In genomic region chr7:100944138-100944537, GRCh38 we compare ENCODE assay signal across 23 cellular contexts. TPM values are rescaled to one million over a fixed set of nuclear protein-coding genes. Genes with fewer than 3 reads are reported as not detected.
DNase-seq lines count a peak whose midpoint lies in the region; ATAC-seq, FAIRE-seq and TF ChIP-seq lines count a peak whose summit lies in the region.
"Had no signal": no experiment of that assay in that cellular context is flagged by ENCODE, and none has a peak within 500 bp of the region (broad histone marks: within the 10 kb centered on the region; RNA-seq: fewer than 3 reads in every experiment).

No MANE protein-coding gene starts in this region.

- TF ChIP-seq EP300 in K562 (IDR thresholded peaks at IDR 0.05; ENCODE audit: low read length), result no peak

- H3K4me3 Mint-ChIP-seq in GM23338, result no peak overlapping the region
- H3K4me3 Mint-ChIP-seq in neural progenitor cell, result no peak overlapping the region
- no peak overlapping the region for H3K4me3 Mint-ChIP-seq in stimulated activated effector memory CD8-positive, alpha-beta T cell treated with anti-CD3 and anti-CD28 coated beads, Interleukin-12 subunit alpha, Interleukin-12 subunit beta, amount 100 ng/mL, for 72 hours
- H3K4me3 Mint-ChIP-seq: CD4-positive, alpha-beta memory T cell had no signal

- DNase-seq in GM23338 (ENCODE audit: low spot score), result no peak
- no peak for DNase-seq in K562 (ENCODE audit: extremely low read depth in 1 of 4, low spot score in 3 of 4)
- DNase-seq in neural progenitor cell (ENCODE audit: low spot score), result no peak
- no peak for DNase-seq in vagina (ENCODE audit: extremely low spot score in 2 of 2)
- DNase-seq in stimulated activated effector memory CD8-positive, alpha-beta T cell treated with anti-CD3 and anti-CD28 coated beads, Interleukin-12 subunit alpha, Interleukin-12 subunit beta, amount 100 ng/mL, for 72 hours (ENCODE audit: low spot score in 2 of 2), result no peak
- DNase-seq in DMS79 (lab: John Stamatoyannopoulos, UW), result no peak
- DNase-seq: AML-193; CD4-positive, alpha-beta memory T cell; DMS153; DND-41; EL; GM23248 had no signal

- TF ChIP-seq CTCF in GM23338 (conservative IDR thresholded peaks at IDR 0.05; ENCODE audit: low read depth in 2 of 2), result no peak
- no peak for TF ChIP-seq CTCF in K562 (IDR thresholded peaks at IDR 0.05 in 2 of 3, conservative IDR thresholded peaks at IDR 0.05 in 1 of 3; ENCODE audit: insufficient read depth in 2 of 3, low read depth in 1 of 3, low read length in 3 of 3)
- no peak for TF ChIP-seq CTCF in neural progenitor cell (IDR thresholded peaks at IDR 0.05)
- no peak for TF ChIP-seq CTCF in vagina (IDR thresholded peaks at IDR 0.05)

- CTCF ChIA-PET in K562 (lab: Yijun Ruan, JAX; ENCODE audit: low intra/inter-chr PET ratio), result no interaction called here

- no peak for TF ChIP-seq RAD21 in K562 (CRISPR knock-in tag; conservative IDR thresholded peaks at IDR 0.05 in 1 of 2, IDR thresholded peaks at IDR 0.05 in 1 of 2)

- H3K9me3 ChIP-seq in HUES48 (ENCODE audit: control insufficient read depth, insufficient read depth, low read length), result no peaks in the 10 kb centered on the region
- peaks cover 2% of the 10 kb centered on the region; the same call in 1 of the 2 replicates for H3K9me3 ChIP-seq in K562 (replicated peaks; ENCODE audit: control insufficient read depth, insufficient read depth, low read depth, low read length)
- no peaks in the 10 kb centered on the region for H3K9me3 ChIP-seq in neural progenitor cell (ENCODE audit: low read depth)
- H3K9me3 ChIP-seq in vagina, result no peaks in the 10 kb centered on the region
- H3K9me3 ChIP-seq: HAP-1 had no signal

- no peak for FAIRE-seq in K562 (lab: Jason Lieb, UNC)
- FAIRE-seq: A204.1, GM12878 had no signal

- no peak overlapping the region for H3K4me2 ChIP-seq in GM23338
- no peak overlapping the region for H3K4me2 ChIP-seq in K562 (ENCODE audit: insufficient read depth, low read length)
- H3K4me2 ChIP-seq in neural progenitor cell, result no peak overlapping the region
- H3K4me2 ChIP-seq: KMS-11 had no signal

- POLR2A ChIA-PET in K562 (lab: Yijun Ruan, JAX), result interaction anchor here (0.6 to 0.7 kb wide), 3 partner anchors 9 to 122 kb away, joined by 3 read pairs; no protein-coding TSS in a partner anchor

- in situ Hi-C loops in K562 (cut with MboI), result no loop called here

- H3K4me1 Mint-ChIP-seq in GM23338, result peaks cover 23% of the 10 kb centered on the region
- peaks cover 5% of the 10 kb centered on the region for H3K4me1 Mint-ChIP-seq in neural progenitor cell
- no peaks in the 10 kb centered on the region for H3K4me1 Mint-ChIP-seq in stimulated activated effector memory CD8-positive, alpha-beta T cell treated with anti-CD3 and anti-CD28 coated beads, Interleukin-12 subunit alpha, Interleukin-12 subunit beta, amount 100 ng/mL, for 72 hours
- H3K4me1 Mint-ChIP-seq: CD14-positive monocyte had no signal

- no peaks in the 10 kb centered on the region for H3K9me2 ChIP-seq in GM23338 (ENCODE audit: insufficient read depth)

- H3K4me1 ChIP-seq in GM23338 (ENCODE audit: insufficient read depth) (peaks cover 20% of the 10 kb centered on the region), HUES48 (ENCODE audit: control insufficient read depth, insufficient read depth, low read length) (peaks cover 16% of the 10 kb centered on the region), K562 (replicated peaks in 1 of 2; ENCODE audit: control insufficient read depth in 2 of 2, insufficient read depth in 2 of 2, low read length in 2 of 2) (peaks cover 0 to 6% of the 10 kb centered on the region in 2 experiments; a peak in 2 of 5 replicates), neural progenitor cell (peaks cover 8% of the 10 kb centered on the region), vagina (peaks cover 9% of the 10 kb centered on the region)
- H3K4me1 ChIP-seq: HAP-1 had no signal

- TF ChIP-seq POLR2A in K562 (conservative IDR thresholded peaks at IDR 0.05) (no peak), vagina (IDR thresholded peaks at IDR 0.05) (no peak)

- H3K9ac ChIP-seq in HUES48 (ENCODE audit: low read depth, low read length) (no peak overlapping the region), K562 (ENCODE audit: insufficient read depth in 1 of 2, low read depth in 2 of 2, low read length in 2 of 2) (no peak overlapping the region), neural progenitor cell (no peak overlapping the region)
- H3K9ac ChIP-seq: GM23248, KMS-11 had no signal

- H3K9me3 Mint-ChIP-seq in GM23338 (peaks cover 25% of the 10 kb centered on the region), neural progenitor cell (peaks cover 13% of the 10 kb centered on the region)
- H3K9me3 Mint-ChIP-seq in stimulated activated effector memory CD8-positive, alpha-beta T cell treated with anti-CD3 and anti-CD28 coated beads, Interleukin-12 subunit alpha, Interleukin-12 subunit beta, amount 100 ng/mL, for 72 hours, result no peaks in the 10 kb centered on the region

- H3K27ac Mint-ChIP-seq in GM23338 (0 out of 2 replicates have a peak overlapping the region, but pooled peaks have one; percentile 70), neural progenitor cell (peak overlapping the region; percentile 44)
- H3K27ac Mint-ChIP-seq in stimulated activated effector memory CD8-positive, alpha-beta T cell treated with anti-CD3 and anti-CD28 coated beads, Interleukin-12 subunit alpha, Interleukin-12 subunit beta, amount 100 ng/mL, for 72 hours, result no peak overlapping the region
- H3K27ac Mint-ChIP-seq: CD14-positive monocyte had no signal

- H3K27ac ChIP-seq in GM23338 (ENCODE audit: low read depth), result peak overlapping the region; percentile 32; the same call in 1 of the 2 replicates
- peak overlapping the region; percentile 60 for H3K27ac ChIP-seq in HUES48 (ENCODE audit: low read depth, low read length)
- H3K27ac ChIP-seq in K562 (ENCODE audit: extremely low read depth, low read depth, low read length), result no peak overlapping the region
- H3K27ac ChIP-seq in neural progenitor cell, result no peak overlapping the region
- no peak overlapping the region for H3K27ac ChIP-seq in vagina
- H3K27ac ChIP-seq: GM23248, HL-60, KMS-11 had no signal

- H3K27me3 Mint-ChIP-seq in GM23338 (ENCODE audit: insufficient read depth, low read depth, poor library complexity), result peaks cover 12% of the 10 kb centered on the region
- peaks cover 10% of the 10 kb centered on the region for H3K27me3 Mint-ChIP-seq in neural progenitor cell (ENCODE audit: insufficient read depth, low read depth)

- peaks cover 16% of the 10 kb centered on the region for H3K36me3 Mint-ChIP-seq in GM23338 (ENCODE audit: low read depth)
- no peaks in the 10 kb centered on the region for H3K36me3 Mint-ChIP-seq in neural progenitor cell
- no peaks in the 10 kb centered on the region for H3K36me3 Mint-ChIP-seq in stimulated activated effector memory CD8-positive, alpha-beta T cell treated with anti-CD3 and anti-CD28 coated beads, Interleukin-12 subunit alpha, Interleukin-12 subunit beta, amount 100 ng/mL, for 72 hours
- H3K36me3 Mint-ChIP-seq: CD14-positive monocyte had no signal

- no peaks in the 10 kb centered on the region for H4K20me1 ChIP-seq in GM23338 (replicated peaks; ENCODE audit: insufficient read depth)
- H4K20me1 ChIP-seq in K562 (replicated peaks; ENCODE audit: control insufficient read depth, insufficient read depth, low read length), result 0 out of 2 replicates have a peak, but pooled peaks cover 2% of the 10 kb centered on the region
- no peaks in the 10 kb centered on the region for H4K20me1 ChIP-seq in neural progenitor cell (ENCODE audit: low read depth)

- intact Hi-C loops in K562 (cut with micrococcal nuclease) (no loop called here), vagina (cut with DNase I) (no loop called here)

- H3K79me2 ChIP-seq in GM23338 (replicated peaks; ENCODE audit: insufficient read depth), result no peaks in the 10 kb centered on the region
- no peaks in the 10 kb centered on the region for H3K79me2 ChIP-seq in K562 (ENCODE audit: control insufficient read depth, insufficient read depth, low read length)
- H3K79me2 ChIP-seq in neural progenitor cell (ENCODE audit: low read depth), result no peaks in the 10 kb centered on the region

- 0 out of 2 replicates have a peak, but pooled peaks cover 4% of the 10 kb centered on the region for H3F3A ChIP-seq in GM23338 (replicated peaks; ENCODE audit: low read depth)
- peaks cover under 1% of the 10 kb centered on the region for H3F3A ChIP-seq in neural progenitor cell (ENCODE audit: low read depth)

- no TSS peak for BruUV-seq in K562 (replicated peaks; lab: Mats Ljungman, UMichigan)

- no peak for ATAC-seq in GM23338
- no peak for ATAC-seq in K562
- no peak for ATAC-seq in stimulated activated effector memory CD8-positive, alpha-beta T cell treated with anti-CD3 and anti-CD28 coated beads, Interleukin-12 subunit alpha, Interleukin-12 subunit beta, amount 100 ng/mL, for 72 hours
- ATAC-seq: GM12878 had no signal

- H3K36me3 ChIP-seq in GM23338 (ENCODE audit: insufficient read depth), result no peaks in the 10 kb centered on the region
- H3K36me3 ChIP-seq in HUES48 (ENCODE audit: control insufficient read depth, insufficient read depth, low read length), result no peaks in the 10 kb centered on the region
- no peaks in the 10 kb centered on the region for H3K36me3 ChIP-seq in K562 (ENCODE audit: control insufficient read depth, insufficient read depth, low read length)
- H3K36me3 ChIP-seq in neural progenitor cell, result no peaks in the 10 kb centered on the region
- no peaks in the 10 kb centered on the region for H3K36me3 ChIP-seq in vagina
- H3K36me3 ChIP-seq: HAP-1 had no signal

- 8% methylated on average over 4 of the region's 4 CpGs for WGBS in K562 (ENCODE audit: insufficient coverage, low coverage, missing lambda C conversion rate)

- H2AFZ ChIP-seq in GM23338 (no peak overlapping the region), K562 (ENCODE audit: low read depth, low read length) (no peak overlapping the region), neural progenitor cell (replicated peaks) (no peak overlapping the region)
- H2AFZ ChIP-seq: GM23248 had no signal

- H3K4me3 ChIP-seq in GM23338 (no peak overlapping the region), HUES48 (ENCODE audit: low read depth, low read length) (no peak overlapping the region), K562 (no peak overlapping the region), neural progenitor cell (no peak overlapping the region), vagina (no peak overlapping the region)
- H3K4me3 ChIP-seq: GM12878, GM23248, HAP-1 had no signal

- H3K9me1 ChIP-seq in K562 (ENCODE audit: control insufficient read depth, insufficient read depth, low read length), result no peaks in the 10 kb centered on the region

- H3K27me3 ChIP-seq in GM23338 (ENCODE audit: insufficient read depth), result no peaks in the 10 kb centered on the region
- H3K27me3 ChIP-seq in HUES48 (ENCODE audit: control insufficient read depth, insufficient read depth, low read length), result no peaks in the 10 kb centered on the region
- peaks cover 8 to 19% of the 10 kb centered on the region in 2 experiments; a peak in 4 of 5 replicates for H3K27me3 ChIP-seq in K562 (ENCODE audit: control insufficient read depth in 2 of 2, insufficient read depth in 2 of 2, low read length in 2 of 2)
- H3K27me3 ChIP-seq in neural progenitor cell, result peaks cover 4% of the 10 kb centered on the region
- H3K27me3 ChIP-seq in vagina, result no peaks in the 10 kb centered on the region

RNA-seq across cellular contexts. Expression of gene MUC3A, which starts 5.2 kb away (rescaled TPM):
- 16.3 and 19.1 TPM in 2 replicates for total RNA-seq in GM23338 (2014; rRNA removed; shearing (Covaris generic))
- polyA plus RNA-seq in GM23338 (2016; fragmentation: Nextera tagmentation; extraction: Ambion mirVana), result 44.4 and 45.7 TPM in 2 replicates
- total RNA-seq in K562 (2011; cell fraction: chromatin; rRNA removed; ENCODE audit: low replicate concordance), result 2.0 and 2.9 TPM in 2 replicates
- 1.4 and 1.8 TPM in 2 replicates for total RNA-seq in K562 (2011; cell fraction: nucleolus; rRNA removed)
- total RNA-seq in K562 (2011; cell fraction: nucleoplasm; rRNA removed), result 1.9 and 6.0 TPM in 2 replicates
- 0.09 and 0.33 TPM in 2 replicates for total RNA-seq in K562 (2014; rRNA removed)
- total RNA-seq in K562 (2014; rRNA removed; fragmentation: Illumina TruSeq; extraction: Trizol), result 0.13 and 0.15 TPM in 2 replicates
- total RNA-seq in K562 (2015; rRNA removed; fragmentation: Illumina TruSeq; extraction: Trizol), result not detected in 2 replicates
- total RNA-seq in K562 (2021), result 1.6 and 2.6 TPM in 2 replicates
- 0.25 and 0.35 TPM in 2 replicates for polyA plus RNA-seq in K562 (2011; rRNA removed)
- polyA plus RNA-seq in K562 (2011; cell fraction: cytosol; rRNA removed), result 0.25 and 0.44 TPM in 2 replicates
- polyA plus RNA-seq in K562 (2011; cell fraction: nucleus; rRNA removed), result 1.0 and 2.1 TPM in 2 replicates
- polyA plus RNA-seq in K562 (2012), result 1.4 TPM in 2 replicates
- polyA plus RNA-seq in K562 (2014; fragmentation: Illumina TruSeq; extraction: Trizol), result 1.7 and 2.2 TPM in 2 replicates
- under 1 TPM; 0.06 to 0.08 TPM for polyA plus RNA-seq in K562 (2014; fragmentation: Nextera tagmentation; extraction: Ambion mirVana)
- polyA plus RNA-seq in K562 (2014; rRNA removed), result 0.25 and 0.53 TPM in 2 replicates
- 0.24 and 0.39 TPM in 2 replicates for polyA minus RNA-seq in K562 (2011; rRNA and poly(A)+ RNA removed)
- polyA minus RNA-seq in K562 (2011; cell fraction: cytosol; rRNA and poly(A)+ RNA removed), result 1.0 TPM in 1 of 2 replicates, not detected in the other
- 0.11 and 0.40 TPM in 2 replicates for polyA minus RNA-seq in K562 (2011; cell fraction: nucleus; rRNA and poly(A)+ RNA removed)
- 0.15 and 0.80 TPM in 2 replicates for total RNA-seq in neural progenitor cell (ENCODE audit: low replicate concordance)
- 0.49 TPM for total RNA-seq in vagina
- total RNA-seq: CD4-positive, alpha-beta memory T cell; G401; GM23248; HT1080; LHCN-M2 had no signal
- polyA plus RNA-seq: BJ; CD14-positive monocyte; CD4-positive, alpha-beta memory T cell; GM23248 had no signal

RNA-seq across cellular contexts. Expression of gene MUC12, which starts 25.2 kb away (rescaled TPM):
- total RNA-seq in GM23338 (2014; rRNA removed; shearing (Covaris generic)), result 3.8 and 4.6 TPM in 2 replicates
- polyA plus RNA-seq in GM23338 (2016; fragmentation: Nextera tagmentation; extraction: Ambion mirVana), result 18.0 and 21.4 TPM in 2 replicates
- total RNA-seq in K562 (2011; cell fraction: chromatin; rRNA removed; ENCODE audit: low replicate concordance), result not detected in 2 replicates
- total RNA-seq in K562 (2011; cell fraction: nucleolus; rRNA removed), result 1.0 TPM in 1 of 2 replicates, not detected in the other
- total RNA-seq in K562 (2011; cell fraction: nucleoplasm; rRNA removed), result not detected in 2 replicates
- 0.33 and 1.2 TPM in 2 replicates for total RNA-seq in K562 (2014; rRNA removed)
- total RNA-seq in K562 (2014; rRNA removed; fragmentation: Illumina TruSeq; extraction: Trizol), result 0.29 TPM in 1 of 2 replicates, not detected in the other
- total RNA-seq in K562 (2015; rRNA removed; fragmentation: Illumina TruSeq; extraction: Trizol), result not detected in 2 replicates
- 0.40 and 1.1 TPM in 2 replicates for total RNA-seq in K562 (2021)
- polyA plus RNA-seq in K562 (2011; rRNA removed), result 0.43 and 1.1 TPM in 2 replicates
- polyA plus RNA-seq in K562 (2011; cell fraction: cytosol; rRNA removed), result 0.24 and 2.9 TPM in 2 replicates
- 0.20 and 0.73 TPM in 2 replicates for polyA plus RNA-seq in K562 (2011; cell fraction: nucleus; rRNA removed)
- 1.5 and 1.7 TPM in 2 replicates for polyA plus RNA-seq in K562 (2012)
- 0.85 and 2.5 TPM in 2 replicates for polyA plus RNA-seq in K562 (2014; fragmentation: Illumina TruSeq; extraction: Trizol)
- polyA plus RNA-seq in K562 (2014; fragmentation: Nextera tagmentation; extraction: Ambion mirVana), result under 1 TPM; 0.23 to 0.46 TPM
- polyA plus RNA-seq in K562 (2014; rRNA removed), result 0.73 and 0.94 TPM in 2 replicates
- not detected in 2 replicates for polyA minus RNA-seq in K562 (2011; rRNA and poly(A)+ RNA removed)
- polyA minus RNA-seq in K562 (2011; cell fraction: cytosol; rRNA and poly(A)+ RNA removed), result not detected in 2 replicates
- not detected in 2 replicates for polyA minus RNA-seq in K562 (2011; cell fraction: nucleus; rRNA and poly(A)+ RNA removed)
- 4.2 TPM in 1 of 2 replicates, not detected in the other for total RNA-seq in neural progenitor cell (ENCODE audit: low replicate concordance)
- 2.7 TPM for total RNA-seq in vagina
- total RNA-seq: CD4-positive, alpha-beta memory T cell; G401; HT1080 had no signal
- polyA plus RNA-seq: CD14-positive monocyte had no signal

RNA-seq across cellular contexts. Expression of gene ACHE, which starts 48.5 kb away (rescaled TPM):
- 1.5 and 3.7 TPM in 2 replicates for total RNA-seq in GM23338 (2014; rRNA removed; shearing (Covaris generic))
- 3.6 and 3.9 TPM in 2 replicates for polyA plus RNA-seq in GM23338 (2016; fragmentation: Nextera tagmentation; extraction: Ambion mirVana)
- 9.6 and 34.7 TPM in 2 replicates for total RNA-seq in K562 (2011; cell fraction: chromatin; rRNA removed; ENCODE audit: low replicate concordance)
- 25.8 and 31.3 TPM in 2 replicates for total RNA-seq in K562 (2011; cell fraction: nucleolus; rRNA removed)
- 17.1 and 17.3 TPM in 2 replicates for total RNA-seq in K562 (2011; cell fraction: nucleoplasm; rRNA removed)
- 2.7 and 4.0 TPM in 2 replicates for total RNA-seq in K562 (2014; rRNA removed)
- total RNA-seq in K562 (2014; rRNA removed; fragmentation: Illumina TruSeq; extraction: Trizol), result 0.54 and 0.84 TPM in 2 replicates
- total RNA-seq in K562 (2015; rRNA removed; fragmentation: Illumina TruSeq; extraction: Trizol), result 0.51 and 0.87 TPM in 2 replicates
- 7.5 and 8.8 TPM in 2 replicates for total RNA-seq in K562 (2021)
- 2.5 and 2.8 TPM in 2 replicates for polyA plus RNA-seq in K562 (2011; rRNA removed)
- 1.4 and 6.8 TPM in 2 replicates for polyA plus RNA-seq in K562 (2011; cell fraction: cytosol; rRNA removed)
- 9.7 and 46.1 TPM in 2 replicates for polyA plus RNA-seq in K562 (2011; cell fraction: nucleus; rRNA removed)
- 2.2 and 3.3 TPM in 2 replicates for polyA plus RNA-seq in K562 (2012)
- 1.9 and 4.2 TPM in 2 replicates for polyA plus RNA-seq in K562 (2014; fragmentation: Illumina TruSeq; extraction: Trizol)
- polyA plus RNA-seq in K562 (2014; fragmentation: Nextera tagmentation; extraction: Ambion mirVana), result under 1 TPM; 0.04 to 0.06 TPM
- 8.0 and 9.3 TPM in 2 replicates for polyA plus RNA-seq in K562 (2014; rRNA removed)
- polyA minus RNA-seq in K562 (2011; rRNA and poly(A)+ RNA removed), result 0.21 and 1.3 TPM in 2 replicates
- polyA minus RNA-seq in K562 (2011; cell fraction: cytosol; rRNA and poly(A)+ RNA removed), result 1.2 and 5.0 TPM in 2 replicates
- polyA minus RNA-seq in K562 (2011; cell fraction: nucleus; rRNA and poly(A)+ RNA removed), result 3.3 and 3.9 TPM in 2 replicates
- 0.90 TPM in 1 of 2 replicates, not detected in the other for total RNA-seq in neural progenitor cell (ENCODE audit: low replicate concordance)
- total RNA-seq in vagina, result 9.3 TPM
- total RNA-seq: CD4-positive, alpha-beta memory T cell; GM23248; HT1080 had no signal
- polyA plus RNA-seq: CD14-positive monocyte; CD4-positive, alpha-beta memory T cell; GM23248 had no signal

RNA-seq across cellular contexts. Expression of gene UFSP1, which starts 54.6 kb away (rescaled TPM):
- total RNA-seq in GM23338 (2014; rRNA removed; shearing (Covaris generic)), result 11.5 and 11.8 TPM in 2 replicates
- 2.0 and 4.1 TPM in 2 replicates for polyA plus RNA-seq in GM23338 (2016; fragmentation: Nextera tagmentation; extraction: Ambion mirVana)
- 2.3 and 9.4 TPM in 2 replicates for total RNA-seq in K562 (2011; cell fraction: chromatin; rRNA removed; ENCODE audit: low replicate concordance)
- 15.4 and 16.7 TPM in 2 replicates for total RNA-seq in K562 (2011; cell fraction: nucleolus; rRNA removed)
- total RNA-seq in K562 (2011; cell fraction: nucleoplasm; rRNA removed), result 6.6 and 8.9 TPM in 2 replicates
- 18.8 and 20.9 TPM in 2 replicates for total RNA-seq in K562 (2014; rRNA removed)
- total RNA-seq in K562 (2014; rRNA removed; fragmentation: Illumina TruSeq; extraction: Trizol), result 1.4 and 2.1 TPM in 2 replicates
- 3.5 and 3.7 TPM in 2 replicates for total RNA-seq in K562 (2015; rRNA removed; fragmentation: Illumina TruSeq; extraction: Trizol)
- total RNA-seq in K562 (2021), result 7.8 and 8.5 TPM in 2 replicates
- 1.7 and 2.3 TPM in 2 replicates for polyA plus RNA-seq in K562 (2011; rRNA removed)
- polyA plus RNA-seq in K562 (2011; cell fraction: cytosol; rRNA removed), result 1.4 and 7.3 TPM in 2 replicates
- 2.0 and 9.3 TPM in 2 replicates for polyA plus RNA-seq in K562 (2011; cell fraction: nucleus; rRNA removed)
- polyA plus RNA-seq in K562 (2012), result 4.0 and 6.4 TPM in 2 replicates
- 1.3 and 2.0 TPM in 2 replicates for polyA plus RNA-seq in K562 (2014; fragmentation: Illumina TruSeq; extraction: Trizol)
- under 1 TPM; 0.50 to 0.53 TPM for polyA plus RNA-seq in K562 (2014; fragmentation: Nextera tagmentation; extraction: Ambion mirVana)
- 13.5 and 14.3 TPM in 2 replicates for polyA plus RNA-seq in K562 (2014; rRNA removed)
- polyA minus RNA-seq in K562 (2011; rRNA and poly(A)+ RNA removed), result 1.4 and 2.4 TPM in 2 replicates
- polyA minus RNA-seq in K562 (2011; cell fraction: cytosol; rRNA and poly(A)+ RNA removed), result 3.8 and 6.0 TPM in 2 replicates
- 13.9 and 15.2 TPM in 2 replicates for polyA minus RNA-seq in K562 (2011; cell fraction: nucleus; rRNA and poly(A)+ RNA removed)
- 4.0 TPM in 1 of 2 replicates, not detected in the other for total RNA-seq in neural progenitor cell (ENCODE audit: low replicate concordance)
- total RNA-seq in vagina, result 3.4 TPM

Comparison
In these comparisons a context has a peak if more than half of its experiments do, and no peak if none do; other contexts are left out.
1. H3K27ac ChIP-seq: peak in GM23338 (single experiment) and HUES48 (single experiment); none in K562 (single experiment), neural progenitor cell (single experiment) and vagina (single experiment).